Comparison of ENCODE assay signal across 28 cellular contexts in genomic region chr7:128204455-128204854, GRCh38. TPM values are rescaled to one million over a fixed set of nuclear protein-coding genes. Genes with fewer than 3 reads are reported as not detected.
"Had no signal": no experiment of that assay in that cellular context is flagged by ENCODE, and none has a peak within 500 bp of the region (broad histone marks: within the 10 kb centered on the region; RNA-seq: fewer than 3 reads in every experiment).

No MANE protein-coding gene starts in this region.

- H3K36me3 Mint-ChIP-seq: activated naive CD4-positive, alpha-beta T cell treated with anti-CD3 and anti-CD28 coated beads, Interleukin-2, amount 50 U/mL, for 24 hours; brain; WTC11 had no signal

- H3K9me3 Mint-ChIP-seq: activated CD4-positive, alpha-beta memory T cell treated with anti-CD3 and anti-CD28 coated beads, Interleukin-2, amount 10 ng/mL, durations not matched to agents 7 days and 5 days; activated CD4-positive, alpha-beta T cell treated with anti-CD3 and anti-CD28 coated beads, Interleukin-2, amount 10 ng/mL, durations not matched to agents 7 days and 5 days; activated naive CD4-positive, alpha-beta T cell treated with anti-CD3 and anti-CD28 coated beads for 36 hours; activated naive CD4-positive, alpha-beta T cell treated with anti-CD3 and anti-CD28 coated beads, Interleukin-2, amount 50 U/mL, for 24 hours; activated naive CD8-positive, alpha-beta T cell treated with anti-CD3 and anti-CD28 coated beads for 36 hours; activated T-helper 1 cell treated with anti-CD3 and anti-CD28 coated beads, Interleukin-12 subunit alpha, Interleukin-12 subunit beta, Interleukin-2, Interleukin-4 antibody, amounts not matched to agents 30 ng/mL and 10 ng/mL and 1 ng/mL, durations not matched to agents 14 hours and 24 hours and 36 hours; activated T-helper 2 cell treated with anti-CD3 and anti-CD28 coated beads, Interferon-gamma antibody, Interleukin-2, Interleukin-4, amounts not matched to agents 10 μg/mL and 5 μg/mL and 100 μg/mL, durations not matched to agents 14 hours and 24 hours and 36 hours; endodermal cell had no signal

- ATAC-seq: gastroesophageal sphincter, WTC11 had no signal

- H3K27ac Mint-ChIP-seq: activated CD4-positive, alpha-beta memory T cell treated with anti-CD3 and anti-CD28 coated beads, Interleukin-2, amount 10 ng/mL, durations not matched to agents 7 days and 5 days; activated CD4-positive, alpha-beta T cell treated with anti-CD3 and anti-CD28 coated beads, Interleukin-2, amount 10 ng/mL, durations not matched to agents 7 days and 5 days; activated naive CD4-positive, alpha-beta T cell treated with anti-CD3 and anti-CD28 coated beads for 36 hours; activated naive CD4-positive, alpha-beta T cell treated with anti-CD3 and anti-CD28 coated beads, Interleukin-2, amount 50 U/mL, for 24 hours; activated naive CD8-positive, alpha-beta T cell treated with anti-CD3 and anti-CD28 coated beads for 36 hours; activated T-helper 1 cell treated with anti-CD3 and anti-CD28 coated beads, Interleukin-12 subunit alpha, Interleukin-12 subunit beta, Interleukin-2, Interleukin-4 antibody, amounts not matched to agents 30 ng/mL and 10 ng/mL and 1 ng/mL, durations not matched to agents 14 hours and 24 hours and 36 hours; activated T-helper 2 cell treated with anti-CD3 and anti-CD28 coated beads, Interferon-gamma antibody, Interleukin-2, Interleukin-4, amounts not matched to agents 10 μg/mL and 5 μg/mL and 100 μg/mL, durations not matched to agents 14 hours and 24 hours and 36 hours; brain; endodermal cell; WTC11 had no signal

- DNase-seq: activated CD4-positive, alpha-beta memory T cell treated with anti-CD3 and anti-CD28 coated beads, Interleukin-2, amount 10 ng/mL, durations not matched to agents 7 days and 5 days; activated CD4-positive, alpha-beta T cell treated with anti-CD3 and anti-CD28 coated beads for 1 hour; activated CD4-positive, alpha-beta T cell treated with anti-CD3 and anti-CD28 coated beads for 4 hours; activated CD4-positive, alpha-beta T cell treated with anti-CD3 and anti-CD28 coated beads, Interleukin-2, amount 10 ng/mL, durations not matched to agents 7 days and 5 days; activated CD4-positive, alpha-beta T cell treated with anti-CD3 and anti-CD28 coated beads, Interleukin-2, amount 50 U/mL, for 4 hours; activated naive CD4-positive, alpha-beta T cell treated with anti-CD3 and anti-CD28 coated beads for 36 hours; activated naive CD8-positive, alpha-beta T cell treated with anti-CD3 and anti-CD28 coated beads for 36 hours; activated T-cell treated with anti-CD3 and anti-CD28 coated beads, Interleukin-2, amount 50 U/mL, for 1 hour; central memory CD4-positive, alpha-beta T cell; cerebellar nuclear complex; colonic mucosa; effector memory CD4-positive, alpha-beta T cell; endodermal cell; esophagus squamous epithelium; foreskin melanocyte; head of caudate nucleus; T-helper 2 cell had no signal

- H3K4me3 Mint-ChIP-seq: activated CD4-positive, alpha-beta memory T cell treated with anti-CD3 and anti-CD28 coated beads, Interleukin-2, amount 10 ng/mL, durations not matched to agents 7 days and 5 days; activated CD4-positive, alpha-beta T cell treated with anti-CD3 and anti-CD28 coated beads, Interleukin-2, amount 10 ng/mL, durations not matched to agents 7 days and 5 days; activated naive CD4-positive, alpha-beta T cell treated with anti-CD3 and anti-CD28 coated beads for 36 hours; activated naive CD4-positive, alpha-beta T cell treated with anti-CD3 and anti-CD28 coated beads, Interleukin-2, amount 50 U/mL, for 24 hours; activated naive CD8-positive, alpha-beta T cell treated with anti-CD3 and anti-CD28 coated beads for 36 hours; activated T-helper 1 cell treated with anti-CD3 and anti-CD28 coated beads, Interleukin-12 subunit alpha, Interleukin-12 subunit beta, Interleukin-2, Interleukin-4 antibody, amounts not matched to agents 30 ng/mL and 10 ng/mL and 1 ng/mL, durations not matched to agents 14 hours and 24 hours and 36 hours; brain; endodermal cell; WTC11 had no signal

RNA-seq across cellular contexts. Expression of gene LEP, which starts 36.6 kb away (rescaled TPM):
- total RNA-seq: activated CD4-positive, alpha-beta memory T cell treated with anti-CD3 and anti-CD28 coated beads, Interleukin-2, amount 10 ng/mL, durations not matched to agents 7 days and 5 days; activated CD4-positive, alpha-beta T cell treated with anti-CD3 and anti-CD28 coated beads, Interleukin-2, amount 10 ng/mL, durations not matched to agents 7 days and 5 days; activated naive CD4-positive, alpha-beta T cell treated with anti-CD3 and anti-CD28 coated beads for 36 hours; activated naive CD8-positive, alpha-beta T cell treated with anti-CD3 and anti-CD28 coated beads for 36 hours; activated T-helper 1 cell treated with anti-CD3 and anti-CD28 coated beads, Interleukin-12 subunit alpha, Interleukin-12 subunit beta, Interleukin-2, Interleukin-4 antibody, amounts not matched to agents 30 ng/mL and 10 ng/mL and 1 ng/mL, durations not matched to agents 14 hours and 24 hours and 36 hours; activated T-helper 2 cell treated with anti-CD3 and anti-CD28 coated beads, Interferon-gamma antibody, Interleukin-2, Interleukin-4, amounts not matched to agents 10 μg/mL and 5 μg/mL and 100 μg/mL, durations not matched to agents 14 hours and 24 hours and 36 hours; ascending aorta; cardiac muscle cell; dermis microvascular lymphatic vessel endothelial cell; endodermal cell; esophagus squamous epithelium; fibroblast of villous mesenchyme; T-helper 1 cell treated with Interleukin-12 subunit alpha and Interleukin-12 subunit beta and Interleukin-4 antibody, amounts not matched to agents 30 ng/mL and 1 ng/mL, for 36 hours; WTC11 had no signal
